In the genomic region with DNA sequence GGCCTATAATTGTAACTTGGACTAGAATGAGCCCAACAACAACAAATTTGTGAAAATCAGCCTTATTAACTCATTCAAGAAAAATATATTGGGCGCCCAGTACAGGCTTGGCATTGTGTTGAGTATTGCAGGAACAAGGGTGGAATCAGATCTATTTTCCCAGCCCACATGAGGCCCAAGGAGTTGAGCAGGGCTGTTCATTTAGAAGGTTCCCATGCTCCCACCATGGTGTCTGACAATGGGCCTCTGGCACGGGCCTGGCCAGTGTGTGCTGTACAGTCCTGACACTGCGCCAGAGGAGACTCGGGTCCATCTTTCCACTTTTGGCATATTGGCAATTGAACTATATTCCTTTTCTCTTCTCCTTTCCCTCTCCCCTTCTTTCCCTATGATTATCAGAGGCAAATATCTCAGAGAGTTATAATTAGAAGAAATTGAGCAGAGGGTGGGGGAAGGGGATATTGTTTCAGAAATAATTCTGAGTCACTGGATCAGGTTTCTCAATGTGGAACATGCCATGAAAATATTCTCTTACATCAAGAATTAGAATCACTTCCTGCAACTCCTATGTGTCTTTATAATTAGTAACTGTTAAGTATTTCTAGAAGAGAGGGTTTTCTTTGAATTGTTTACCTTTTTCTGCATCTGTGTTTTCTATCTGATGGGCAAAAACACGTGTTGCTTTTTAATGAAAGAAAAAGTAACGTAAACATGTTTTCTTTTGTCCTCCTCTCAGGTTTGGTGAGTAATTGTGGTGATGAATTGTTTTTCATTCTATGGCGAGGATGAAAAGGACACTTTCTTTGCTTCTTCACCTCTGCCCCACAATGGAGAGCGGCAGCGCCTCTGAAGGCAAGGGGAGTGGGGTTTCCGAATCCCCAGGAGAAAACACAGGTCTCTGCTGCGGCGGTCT, we compare ENCODE assay signal across 17 cellular contexts.
DNase-seq lines count a peak whose midpoint lies in the region; ATAC-seq, FAIRE-seq and TF ChIP-seq lines count a peak whose summit lies in the region.
"Had no signal": no experiment of that assay in that cellular context is flagged by ENCODE, and none has a peak within 500 bp of the region (broad histone marks: within the 10 kb centered on the region; RNA-seq: fewer than 3 reads in every experiment).

No MANE protein-coding gene starts in this region.

- intact Hi-C loops in MCF 10A (cut with micrococcal nuclease) (loop anchor here (1.0 to 10.0 kb wide), 4 partner anchors 15 to 1252 kb away; no protein-coding TSS in a partner anchor), breast epithelium (cut with DNase I; ENCODE audit: low total_unique reads) (no loop called here)

- POLR2A ChIA-PET in MCF 10A (lab: Yijun Ruan, JAX): interaction anchor here (0.9 to 3.4 kb wide), 13 partner anchors 7 to 993 kb away, joined by 3 to 28 read pairs (median 6); no protein-coding TSS in a partner anchor

- H3K4me3 Mint-ChIP-seq in MCF 10A (ENCODE audit: unreplicated experiment): peak overlapping the region; percentile 38
- H3K4me3 Mint-ChIP-seq: H9, memory B cell, WTC11 had no signal

- no peak for TF ChIP-seq POLR2A in breast epithelium (IDR thresholded peaks at IDR 0.05)

- H3K4me3 ChIP-seq in breast epithelium (no peak overlapping the region), bronchial epithelial cell (ENCODE audit: low read depth, low read length) (no peak overlapping the region)
- H3K4me3 ChIP-seq: ovary, vagina had no signal

- CTCF ChIA-PET in MCF 10A (lab: Yijun Ruan, JAX): interaction anchor here (0.7 to 3.8 kb wide), 2 partner anchors 35 to 783 kb away, joined by 3 to 38 read pairs; no protein-coding TSS in a partner anchor

- peak overlapping the region; percentile 93 for H3K27ac Mint-ChIP-seq in MCF 10A (ENCODE audit: low read depth, unreplicated experiment)
- H3K27ac Mint-ChIP-seq: memory B cell, WTC11 had no signal

- no peaks in the 10 kb centered on the region for H3K9me3 ChIP-seq in breast epithelium
- H3K9me3 ChIP-seq: ovary, vagina had no signal

- no peaks in the 10 kb centered on the region for H3K27me3 Mint-ChIP-seq in MCF 10A (ENCODE audit: insufficient read depth, unreplicated experiment)

- no peak for ATAC-seq in HG02588 (IDR thresholded peaks at IDR 0.05; ENCODE audit: unreplicated experiment)
- ATAC-seq: WTC11 had no signal

- peak; percentile 78 for DNase-seq in MCF 10A (ENCODE audit: unreplicated experiment)
- no peak for DNase-seq in breast epithelium (ENCODE audit: low spot score in 2 of 2)
- DNase-seq in NCI-H774 (lab: John Stamatoyannopoulos, UW): peak; percentile 18
- DNase-seq in bronchial epithelial cell (ENCODE audit: low read depth): peak; percentile 84
- DNase-seq in urothelium cell line (ENCODE audit: low spot score): peak; percentile 39
- DNase-seq in C1 segment of cervical spinal cord (lab: John Stamatoyannopoulos, UW): no peak
- no peak for DNase-seq in activated CD4-positive, CD25-positive, alpha-beta regulatory T cell treated with anti-CD3 and anti-CD28 coated beads, Interleukin-2, amount 50 U/mL, for 72 hours
- DNase-seq: DND-41, H9, NCI-H226, ovary had no signal

- peaks cover 9% of the 10 kb centered on the region for H3K36me3 Mint-ChIP-seq in MCF 10A (ENCODE audit: insufficient read depth, unreplicated experiment)
- H3K36me3 Mint-ChIP-seq: memory B cell, WTC11 had no signal

- H3K4me1 ChIP-seq in breast epithelium: no peaks in the 10 kb centered on the region
- H3K4me1 ChIP-seq: vagina had no signal

- no peaks in the 10 kb centered on the region for H3K9me3 Mint-ChIP-seq in MCF 10A (ENCODE audit: unreplicated experiment)
- H3K9me3 Mint-ChIP-seq: H9, WTC11 had no signal

- peaks cover 54% of the 10 kb centered on the region for H3K4me1 Mint-ChIP-seq in MCF 10A (ENCODE audit: insufficient read depth, unreplicated experiment)

- FAIRE-seq in bronchial epithelial cell (lab: Jason Lieb, UNC) (no peak), urothelium cell line (lab: Jason Lieb, UNC) (no peak)
- FAIRE-seq: endometrium, HTR-8/SVneo had no signal

- H3K27me3 ChIP-seq in breast epithelium (peaks cover 0 to 5% of the 10 kb centered on the region in 2 donors), bronchial epithelial cell (ENCODE audit: control insufficient read depth, insufficient read depth, low read length) (no peaks in the 10 kb centered on the region)
- H3K27me3 ChIP-seq: ovary, vagina had no signal

- TSS peak; percentile 12 for BruUV-seq in MCF 10A (replicated peaks; lab: Mats Ljungman, UMichigan)

- H3K27ac ChIP-seq in breast epithelium: no peak overlapping the region
- H3K27ac ChIP-seq: ovary, vagina had no signal

- H3K36me3 ChIP-seq in breast epithelium (no peaks in the 10 kb centered on the region), bronchial epithelial cell (ENCODE audit: control insufficient read depth, insufficient read depth, low read length) (no peaks in the 10 kb centered on the region)
- H3K36me3 ChIP-seq: ovary, vagina had no signal

- TF ChIP-seq CTCF in MCF 10A (IDR thresholded peaks at IDR 0.05; ENCODE audit: unreplicated experiment) (no peak), breast epithelium (IDR thresholded peaks at IDR 0.05) (no peak), bronchial epithelial cell (IDR thresholded peaks at IDR 0.05; ENCODE audit: insufficient read depth, low read length, severe bottlenecking) (no peak)

Comparison
In these comparisons a context has a peak if more than half of its experiments do, and no peak if none do; other contexts are left out.
1. DNase-seq: peak in MCF 10A (single experiment), NCI-H774 (single experiment), bronchial epithelial cell (single experiment) and urothelium cell line (single experiment); none in breast epithelium (0 of 2), C1 segment of cervical spinal cord (0 of 14) and activated CD4-positive, CD25-positive, alpha-beta regulatory T cell treated with anti-CD3 and anti-CD28 coated beads, Interleukin-2, amount 50 U/mL, for 72 hours (single experiment).